10 cellular contexts compared by ENCODE assay signal in the genomic region with DNA sequence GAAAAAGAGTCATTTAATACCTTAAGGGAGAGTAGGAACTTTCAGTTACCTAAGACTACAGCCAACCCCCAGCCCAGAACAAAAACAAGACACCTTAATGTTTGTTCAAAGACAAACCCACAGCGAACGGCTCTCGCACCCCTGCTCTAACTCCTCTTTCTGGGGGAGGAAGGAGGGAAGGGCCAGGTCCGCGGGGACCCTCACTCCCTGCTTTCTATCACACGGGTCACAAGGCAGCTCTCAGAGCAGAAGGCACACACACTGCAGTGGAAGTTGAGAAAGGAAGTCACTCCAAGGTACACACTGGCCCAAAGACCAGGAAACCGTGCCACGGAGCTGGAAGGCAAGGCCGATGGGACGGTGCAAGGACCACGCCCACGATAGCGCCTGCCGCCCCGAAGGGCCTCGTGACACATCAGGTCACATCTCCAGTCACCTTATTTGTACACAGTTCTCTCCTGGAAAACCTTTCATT. TPM values are rescaled to one million over a fixed set of nuclear protein-coding genes. Genes with fewer than 3 reads are reported as not detected.
DNase-seq lines count a peak whose midpoint lies in the region; ATAC-seq and TF ChIP-seq lines count a peak whose summit lies in the region.
"Had no signal": no experiment of that assay in that cellular context is flagged by ENCODE, and none has a peak within 500 bp of the region (broad histone marks: within the 10 kb centered on the region; RNA-seq: fewer than 3 reads in every experiment).

No MANE protein-coding gene starts in this region.

- peaks cover 29 to 57% of the 10 kb centered on the region in 2 experiments for H3K79me1 ChIP-seq in IMR-90 (ENCODE audit: low read depth in 1 of 2, low read length in 2 of 2)

- H2BK120ac ChIP-seq in IMR-90 (ENCODE audit: low read depth, low read length) = no peak overlapping the region

- TF ChIP-seq RAD21 in IMR-90 (IDR thresholded peaks at IDR 0.05; ENCODE audit: low read length) = no peak

- H3K9me1 ChIP-seq in IMR-90 (ENCODE audit: insufficient read depth, low read length) = peaks cover 11% of the 10 kb centered on the region

- no peak overlapping the region for H4K5ac ChIP-seq in IMR-90 (ENCODE audit: low read depth, low read length)

- no peak overlapping the region for H3K27ac ChIP-seq in IMR-90 (ENCODE audit: insufficient read depth, low read length)
- no peak overlapping the region for H3K27ac ChIP-seq in osteoblast (ENCODE audit: low read depth, low read length)
- H3K27ac ChIP-seq: tibial nerve, VCaP had no signal

- no peak overlapping the region for H2BK15ac ChIP-seq in IMR-90 (ENCODE audit: low read depth, low read length)

- no peak overlapping the region for H3K23ac ChIP-seq in IMR-90 (ENCODE audit: low read depth, low read length)

- H2AK5ac ChIP-seq in IMR-90 (ENCODE audit: low read depth, low read length) = no peak overlapping the region

- no peaks in the 10 kb centered on the region for H3K9me3 ChIP-seq in IMR-90 (ENCODE audit: control insufficient read depth, insufficient read depth, low read length)
- no peaks in the 10 kb centered on the region for H3K9me3 ChIP-seq in osteoblast (ENCODE audit: low read depth, low read length)
- H3K9me3 ChIP-seq: tibial nerve had no signal

- H3K9ac ChIP-seq in IMR-90 (ENCODE audit: low read depth, low read length) = no peak overlapping the region

- POLR2A ChIA-PET in IMR-90 (lab: Charles Lee; ENCODE audit: unreplicated experiment) = no interaction called here

- H2BK5ac ChIP-seq in IMR-90 (ENCODE audit: low read depth, low read length, poor library complexity, severe bottlenecking) = no peak overlapping the region

- no peak overlapping the region for H2BK20ac ChIP-seq in IMR-90 (ENCODE audit: low read depth, low read length)

- H3K56ac ChIP-seq in IMR-90 (ENCODE audit: extremely low read depth, insufficient read depth, low read length) = no peak overlapping the region

- no peak overlapping the region for H3K18ac ChIP-seq in IMR-90 (ENCODE audit: low read depth, low read length)

- H2AFZ ChIP-seq in IMR-90 (replicated peaks; ENCODE audit: low read length, poor library complexity) = peak overlapping the region; percentile 17
- no peak overlapping the region for H2AFZ ChIP-seq in osteoblast (ENCODE audit: low read length)

- H3K4ac ChIP-seq in IMR-90 (ENCODE audit: low read depth, low read length) = no peak overlapping the region

- H3K4me3 ChIP-seq in IMR-90 (ENCODE audit: insufficient read depth, low read depth, low read length) = no peak overlapping the region
- no peak overlapping the region for H3K4me3 ChIP-seq in osteoblast (ENCODE audit: insufficient read depth, low read length)
- H3K4me3 ChIP-seq: tibial nerve had no signal

- no peak for TF ChIP-seq CTCF in IMR-90 (conservative IDR thresholded peaks at IDR 0.05; ENCODE audit: low read depth, low read length)
- TF ChIP-seq CTCF in osteoblast (IDR thresholded peaks at IDR 0.05; ENCODE audit: extremely low read depth, low read depth, low read length) = no peak

- no peak overlapping the region for H2AK9ac ChIP-seq in IMR-90 (replicated peaks; ENCODE audit: low read depth, low read length, poor library complexity)

- DNase-seq in IMR-90 (no peak), osteoblast (ENCODE audit: insufficient read length, low spot score, missing footprints) (peak; percentile 50), D341Med (ENCODE audit: low spot score) (no peak), HPDE6-E6E7 (ENCODE audit: extremely low spot score) (no peak), COLO829 (ENCODE audit: low spot score) (no peak)

- in situ Hi-C loops in IMR-90 (cut with MboI; ENCODE audit: low sequenced_read_pairs) = no loop called here

- peaks cover 57% of the 10 kb centered on the region for H3K36me3 ChIP-seq in IMR-90 (ENCODE audit: control insufficient read depth, insufficient read depth, low read length)
- H3K36me3 ChIP-seq in osteoblast (ENCODE audit: insufficient read depth, low read length) = peaks cover 56% of the 10 kb centered on the region

- dilution Hi-C loops in IMR-90 (cut with HindIII; ENCODE audit: low sequenced_read_pairs, unreplicated experiment) = no loop called here

- BruUV-seq in IMR-90 (replicated peaks; lab: Mats Ljungman, UMichigan) = no TSS peak

- no peak overlapping the region for H4K91ac ChIP-seq in IMR-90 (ENCODE audit: insufficient read depth, low read depth, low read length)

- CTCF ChIA-PET in IMR-90 (lab: Yijun Ruan, JAX) = interaction anchor here (0.7 kb wide), 1 partner anchor 64 kb away, joined by 4 read pairs; no protein-coding TSS in a partner anchor

- no peak overlapping the region for H4K8ac ChIP-seq in IMR-90 (ENCODE audit: low read depth in 2 of 2, low read length in 2 of 2)

- TF ChIP-seq POLR2A in IMR-90 (IDR thresholded peaks at IDR 0.05; ENCODE audit: low read depth, low read length) = no peak

- ATAC-seq in GM18870 (IDR thresholded peaks at IDR 0.05; ENCODE audit: unreplicated experiment) = peak; percentile 25
- peak; percentile 19 for ATAC-seq in GM21737 (IDR thresholded peaks at IDR 0.05; ENCODE audit: unreplicated experiment)
- no peak for ATAC-seq in IMR-90 (ENCODE audit: low read depth)

- peaks cover 3% of the 10 kb centered on the region for H3K4me1 ChIP-seq in IMR-90 (ENCODE audit: control insufficient read depth, insufficient read depth, low read length)
- H3K4me1 ChIP-seq in osteoblast (ENCODE audit: insufficient read depth, low read length) = peaks cover 12% of the 10 kb centered on the region
- H3K4me1 ChIP-seq: tibial nerve had no signal

- H4K20me1 ChIP-seq in IMR-90 (ENCODE audit: insufficient read depth, low read length) (peaks cover 16% of the 10 kb centered on the region), osteoblast (ENCODE audit: insufficient read depth, low read length) (peaks cover 27% of the 10 kb centered on the region)

- WGBS in IMR-90 (ENCODE audit: extremely low coverage in 2 of 2, insufficient read length in 1 of 2), 2 experiments = no CpG with 5 or more reads among the region's 16 CpGs

- H3K27me3 ChIP-seq in IMR-90 (ENCODE audit: control insufficient read depth, insufficient read depth, low read length) = no peaks in the 10 kb centered on the region
- no peaks in the 10 kb centered on the region for H3K27me3 ChIP-seq in osteoblast (ENCODE audit: insufficient read depth, low read length)
- H3K27me3 ChIP-seq: tibial nerve had no signal

- H3K4me2 ChIP-seq in IMR-90 (ENCODE audit: low read depth, low read length) (no peak overlapping the region), osteoblast (ENCODE audit: insufficient read depth, low read length) (no peak overlapping the region)

- no peaks in the 10 kb centered on the region for H3K79me2 ChIP-seq in osteoblast (ENCODE audit: insufficient read depth, low read length)

- intact Hi-C loops in IMR-90 (cut with micrococcal nuclease) = no loop called here

- H3K14ac ChIP-seq in IMR-90 (replicated peaks; ENCODE audit: low read depth, low read length) = no peak overlapping the region

TF ChIP-seq in IMR-90, 13 proteins besides CTCF, POLR2A, EP300 and RAD21:
- TF ChIP-seq MAZ (IDR thresholded peaks at IDR 0.05; ENCODE audit: borderline replicate concordance, low read depth, low read length) (no peak), BHLHE40 (IDR thresholded peaks at IDR 0.05; ENCODE audit: low read depth, low read length) (no peak), RFX5 (IDR thresholded peaks at IDR 0.05; ENCODE audit: low read depth, low read length) (no peak), FOS (IDR thresholded peaks at IDR 0.05; ENCODE audit: low read depth, low read length) (no peak), MXI1 (IDR thresholded peaks at IDR 0.05; ENCODE audit: borderline replicate concordance, low read depth, low read length) (no peak), SMC3 (IDR thresholded peaks at IDR 0.05; ENCODE audit: low read depth, low read length) (no peak), CHD1 (IDR thresholded peaks at IDR 0.05; ENCODE audit: low read depth, low read length) (no peak), NFE2L2 (IDR thresholded peaks at IDR 0.05; ENCODE audit: low read depth, low read length) (no peak), CEBPB (IDR thresholded peaks at IDR 0.05; ENCODE audit: low read depth, low read length) (no peak), RCOR1 (IDR thresholded peaks at IDR 0.05; ENCODE audit: insufficient replicate concordance, low read length) (no peak), MAFK (IDR thresholded peaks at IDR 0.05; ENCODE audit: low read depth, low read length) (no peak)
- TF ChIP-seq, protein P1, sequence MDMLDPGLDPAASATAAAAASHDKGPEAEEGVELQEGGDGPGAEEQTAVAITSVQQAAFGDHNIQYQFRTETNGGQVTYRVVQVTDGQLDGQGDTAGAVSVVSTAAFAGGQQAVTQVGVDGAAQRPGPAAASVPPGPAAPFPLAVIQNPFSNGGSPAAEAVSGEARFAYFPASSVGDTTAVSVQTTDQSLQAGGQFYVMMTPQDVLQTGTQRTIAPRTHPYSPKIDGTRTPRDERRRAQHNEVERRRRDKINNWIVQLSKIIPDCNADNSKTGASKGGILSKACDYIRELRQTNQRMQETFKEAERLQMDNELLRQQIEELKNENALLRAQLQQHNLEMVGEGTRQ (IDR thresholded peaks at IDR 0.05; ENCODE audit: low read depth, low read length) = no peak
- TF ChIP-seq, protein P2, sequence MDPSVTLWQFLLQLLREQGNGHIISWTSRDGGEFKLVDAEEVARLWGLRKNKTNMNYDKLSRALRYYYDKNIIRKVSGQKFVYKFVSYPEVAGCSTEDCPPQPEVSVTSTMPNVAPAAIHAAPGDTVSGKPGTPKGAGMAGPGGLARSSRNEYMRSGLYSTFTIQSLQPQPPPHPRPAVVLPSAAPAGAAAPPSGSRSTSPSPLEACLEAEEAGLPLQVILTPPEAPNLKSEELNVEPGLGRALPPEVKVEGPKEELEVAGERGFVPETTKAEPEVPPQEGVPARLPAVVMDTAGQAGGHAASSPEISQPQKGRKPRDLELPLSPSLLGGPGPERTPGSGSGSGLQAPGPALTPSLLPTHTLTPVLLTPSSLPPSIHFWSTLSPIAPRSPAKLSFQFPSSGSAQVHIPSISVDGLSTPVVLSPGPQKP (IDR thresholded peaks at IDR 0.05; ENCODE audit: borderline replicate concordance, low read depth, low read length) = no peak

RNA-seq across cellular contexts. Expression of a gene that starts 10.0 kb away (rescaled TPM):
- not detected in 2 replicates for total RNA-seq in IMR-90 (2012; rRNA removed)
- not detected in 2 replicates for polyA plus RNA-seq in IMR-90 (2012; rRNA removed)
- polyA plus RNA-seq in IMR-90 (2012; cell fraction: cytosol; rRNA removed) = not detected in 2 replicates
- polyA plus RNA-seq in IMR-90 (2012; cell fraction: nucleus; rRNA removed; ENCODE audit: low replicate concordance) = not detected in 2 replicates
- not detected in 2 replicates for total RNA-seq in osteoblast
- total RNA-seq: fibroblast of lung, tibial nerve had no signal
- polyA plus RNA-seq: fibroblast of lung had no signal

RNA-seq across cellular contexts. Expression of a gene that starts 23.3 kb away (rescaled TPM):
- total RNA-seq in IMR-90 (2012; rRNA removed) = 96.4 and 138 TPM in 2 replicates
- polyA plus RNA-seq in IMR-90 (2012; rRNA removed) = 121 and 150 TPM in 2 replicates
- polyA plus RNA-seq in IMR-90 (2012; cell fraction: cytosol; rRNA removed) = 89.9 and 241 TPM in 2 replicates
- 47.6 and 87.9 TPM in 2 replicates for polyA plus RNA-seq in IMR-90 (2012; cell fraction: nucleus; rRNA removed; ENCODE audit: low replicate concordance)
- 92.6 and 107 TPM in 2 replicates for total RNA-seq in osteoblast
